ENCODE assay signal across 9 cellular contexts in genomic region chr11:67356551-67356866, GRCh38. TPM values are rescaled to one million over a fixed set of nuclear protein-coding genes. Genes with fewer than 3 reads are reported as not detected.
A peak's percentile ranks its signal among the peaks of the same experiment; 100 is the strongest.
DNase-seq lines count a peak whose midpoint lies in the region; ATAC-seq and TF ChIP-seq lines count a peak whose summit lies in the region.
"Had no signal": no experiment of that assay in that cellular context is flagged by ENCODE, and none has a peak within 500 bp of the region (broad histone marks: within the 10 kb centered on the region; RNA-seq: fewer than 3 reads in every experiment).

No MANE protein-coding gene starts in this region.

- TF ChIP-seq POLR2A in gastrocnemius medialis (IDR thresholded peaks at IDR 0.05): no peak

- peaks cover 45% of the 10 kb centered on the region for H3K36me3 Mint-ChIP-seq in Calu3 (ENCODE audit: insufficient read depth, unreplicated experiment)
- no peaks in the 10 kb centered on the region for H3K36me3 Mint-ChIP-seq in endothelial cell (ENCODE audit: low read depth, unreplicated experiment)

- POLR2A ChIA-PET in PC-3 (lab: Charles Lee; ENCODE audit: unreplicated experiment): interaction anchor here (1.8 kb wide), 1 partner anchor 10 kb away, joined by 8 read pairs; no protein-coding TSS in a partner anchor

- H3K27me3 ChIP-seq in PC-3 (ENCODE audit: low read length) (no peaks in the 10 kb centered on the region), gastrocnemius medialis (no peaks in the 10 kb centered on the region)

- intact Hi-C loops in Calu3 (cut with micrococcal nuclease; ENCODE audit: unreplicated experiment): loop anchor here (10.0 kb wide), 1 partner anchor 148 kb away; the partner anchor contains the start of genes CDK2AP2 and PITPNM1
- intact Hi-C loops in PC-3 (cut with micrococcal nuclease): no loop called here
- intact Hi-C loops in gastrocnemius medialis (cut with DNase I; ENCODE audit: low total_unique reads): no loop called here

- H3K9me3 Mint-ChIP-seq in Calu3 (ENCODE audit: low read depth, unreplicated experiment): no peaks in the 10 kb centered on the region
- no peaks in the 10 kb centered on the region for H3K9me3 Mint-ChIP-seq in endothelial cell (ENCODE audit: unreplicated experiment)

- H3K9me3 ChIP-seq in PC-3 (ENCODE audit: low read length) (no peaks in the 10 kb centered on the region), gastrocnemius medialis (no peaks in the 10 kb centered on the region)

- CTCF ChIA-PET in Calu3 (lab: Charles Lee): interaction anchor here (0.6 to 3.6 kb wide), 7 partner anchors 11 to 36 kb away, joined by 3 to 36 read pairs (median 10); partner anchors contain the start of genes CLCF1 and RAD9A
- CTCF ChIA-PET in PC-3 (lab: Charles Lee): interaction anchor here (1.8 to 4.1 kb wide), 5 partner anchors 10 to 26 kb away, joined by 10 to 46 read pairs (median 16); partner anchors contain the start of gene CLCF1

- H3K4me3 Mint-ChIP-seq in Calu3 (ENCODE audit: low read depth, unreplicated experiment) (peak overlapping the region; percentile 43), endothelial cell (ENCODE audit: unreplicated experiment) (no peak overlapping the region)

- H3K27me3 Mint-ChIP-seq in Calu3 (ENCODE audit: unreplicated experiment) (no peaks in the 10 kb centered on the region), endothelial cell (ENCODE audit: unreplicated experiment) (peaks cover 5% of the 10 kb centered on the region)

- H2AFZ ChIP-seq in PC-3 (ENCODE audit: low read length): no peak overlapping the region

- TF ChIP-seq CTCF in Calu3 (IDR thresholded peaks at IDR 0.05; ENCODE audit: unreplicated experiment): no peak
- TF ChIP-seq CTCF in PC-3 (conservative IDR thresholded peaks at IDR 0.05; ENCODE audit: low read depth, low read length): no peak
- TF ChIP-seq CTCF in endothelial cell (IDR thresholded peaks at IDR 0.05; ENCODE audit: unreplicated experiment): no peak
- TF ChIP-seq CTCF in gastrocnemius medialis (IDR thresholded peaks at IDR 0.05 in 4 of 5, conservative IDR thresholded peaks at IDR 0.05 in 1 of 5): no peak

- no TSS peak for BruUV-seq in Calu3 (replicated peaks; lab: Mats Ljungman, UMichigan)
- no TSS peak for BruUV-seq in PC-3 (replicated peaks; lab: Mats Ljungman, UMichigan)

- H3K79me2 ChIP-seq in PC-3 (ENCODE audit: low read length): peaks cover 13% of the 10 kb centered on the region

- H3K36me3 ChIP-seq in PC-3 (ENCODE audit: low read depth, low read length): no peaks in the 10 kb centered on the region
- peaks cover 0 to 5% of the 10 kb centered on the region in 2 donors for H3K36me3 ChIP-seq in gastrocnemius medialis

- H4K20me1 ChIP-seq in PC-3 (ENCODE audit: low read length): no peaks in the 10 kb centered on the region

- peaks cover 56% of the 10 kb centered on the region for H3K4me1 Mint-ChIP-seq in Calu3 (ENCODE audit: low read depth, unreplicated experiment)
- peaks cover 32% of the 10 kb centered on the region for H3K4me1 Mint-ChIP-seq in endothelial cell (ENCODE audit: unreplicated experiment)

- H3K27ac Mint-ChIP-seq in Calu3 (ENCODE audit: unreplicated experiment) (peak overlapping the region; percentile 89), endothelial cell (ENCODE audit: unreplicated experiment) (peak overlapping the region; percentile 58)

- peaks cover 17% of the 10 kb centered on the region for H3F3A ChIP-seq in PC-3 (ENCODE audit: low read length, unreplicated experiment)

- H3K4me3 ChIP-seq in PC-3 (ENCODE audit: low read length) (no peak overlapping the region), gastrocnemius medialis (no peak overlapping the region)

- in situ Hi-C loops in gastrocnemius medialis (cut with MboI; ENCODE audit: low sequenced_read_pairs in 4 of 4): no loop called here

- DNase-seq in Calu3: no peak
- no peak for DNase-seq in PC-3
- DNase-seq in endothelial cell (ENCODE audit: low spot score): no peak
- no peak for DNase-seq in gastrocnemius medialis
- no peak for DNase-seq in mucosa of gallbladder (ENCODE audit: low spot score)

- H3K9ac ChIP-seq in PC-3 (ENCODE audit: low read length): peak overlapping the region; percentile 79; the same call in 1 of the 2 replicates

- peak overlapping the region; percentile 92; the same call in 1 of the 2 replicates for H3K4me2 ChIP-seq in PC-3 (ENCODE audit: low read length)

- no peaks in the 10 kb centered on the region for H3K9me2 ChIP-seq in PC-3 (replicated peaks; ENCODE audit: low read length)

- H3K4me1 ChIP-seq in PC-3 (ENCODE audit: insufficient read depth, low read length): peaks cover 61% of the 10 kb centered on the region
- H3K4me1 ChIP-seq in gastrocnemius medialis: peaks cover 31 to 45% of the 10 kb centered on the region in 2 donors

- H3K27ac ChIP-seq in PC-3 (ENCODE audit: low read length) (peak overlapping the region; percentile 93), gastrocnemius medialis (peak overlapping the region; percentile 94 to 100 (median 98))

- ATAC-seq in PC-3: no peak
- ATAC-seq in gastrocnemius medialis: no peak
- no peak for ATAC-seq in GM21576 (IDR thresholded peaks at IDR 0.05; ENCODE audit: unreplicated experiment)
- no peak for ATAC-seq in GM18868 (IDR thresholded peaks at IDR 0.05; ENCODE audit: unreplicated experiment)
- ATAC-seq in HG02798 (IDR thresholded peaks at IDR 0.05; ENCODE audit: poor library complexity, unreplicated experiment): no peak

RNA-seq across cellular contexts. Expression of gene POLD4, which starts 3.2 kb away (rescaled TPM):
- 95.1 and 119 TPM in 2 replicates for total RNA-seq in Calu3 (2022)
- 78.5 and 81.5 TPM in 2 replicates for total RNA-seq in PC-3 (2014; rRNA removed)
- 92.1 TPM for total RNA-seq in endothelial cell (ENCODE audit: unreplicated experiment)
- total RNA-seq in gastrocnemius medialis: 100 to 1,000 TPM in 2 of 4 donors, 10 to 100 TPM in 2; 57.4 to 115 (median 87.9) TPM
- total RNA-seq in mucosa of gallbladder: 87.5 TPM

RNA-seq across cellular contexts. Expression of gene CLCF1, which starts 16.9 kb away (rescaled TPM):
- total RNA-seq in Calu3 (2022) (7.1 and 7.5 TPM in 2 replicates), PC-3 (2014; rRNA removed) (48.3 and 63.5 TPM in 2 replicates), endothelial cell (ENCODE audit: unreplicated experiment) (12.6 TPM), gastrocnemius medialis (1 to 10 TPM in 2 of 4 donors, under 1 TPM in 2; 0.24 to 2.7 (median 0.91) TPM), mucosa of gallbladder (4.0 TPM)

RNA-seq across cellular contexts. Expression of gene RAD9A, which starts 35.3 kb away (rescaled TPM):
- total RNA-seq in Calu3 (2022) (26.9 and 38.6 TPM in 2 replicates), PC-3 (2014; rRNA removed) (45.5 and 48.9 TPM in 2 replicates), endothelial cell (ENCODE audit: unreplicated experiment) (18.4 TPM), gastrocnemius medialis (10 to 100 TPM in 2 of 4 donors, 1 to 10 TPM in 2; 5.2 to 14.7 (median 7.7) TPM), mucosa of gallbladder (45.0 TPM)

RNA-seq across cellular contexts. Expression of gene PPP1CA, which starts 45.1 kb away (rescaled TPM):
- 179 and 180 TPM in 2 replicates for total RNA-seq in Calu3 (2022)
- total RNA-seq in PC-3 (2014; rRNA removed): 449 and 477 TPM in 2 replicates
- 249 TPM for total RNA-seq in endothelial cell (ENCODE audit: unreplicated experiment)
- total RNA-seq in gastrocnemius medialis: 100 to 1,000 TPM in 3 of 4 donors, 10 to 100 TPM in 1; 78.4 to 193 (median 124) TPM
- total RNA-seq in mucosa of gallbladder: 140 TPM

RNA-seq across cellular contexts. Expression of gene TBC1D10C, which starts 47.4 kb away (rescaled TPM):
- total RNA-seq in Calu3 (2022) (not detected in 2 replicates), PC-3 (2014; rRNA removed) (not detected in 2 replicates), endothelial cell (ENCODE audit: unreplicated experiment) (13.2 TPM), gastrocnemius medialis (under 1 TPM in 3 of 4 donors, not detected in 1; 0.44 to 0.78 (median 0.56) TPM), mucosa of gallbladder (10.6 TPM)
- total RNA-seq: M059J had no signal
